11 cellular contexts compared by ENCODE assay signal in the genomic region with DNA sequence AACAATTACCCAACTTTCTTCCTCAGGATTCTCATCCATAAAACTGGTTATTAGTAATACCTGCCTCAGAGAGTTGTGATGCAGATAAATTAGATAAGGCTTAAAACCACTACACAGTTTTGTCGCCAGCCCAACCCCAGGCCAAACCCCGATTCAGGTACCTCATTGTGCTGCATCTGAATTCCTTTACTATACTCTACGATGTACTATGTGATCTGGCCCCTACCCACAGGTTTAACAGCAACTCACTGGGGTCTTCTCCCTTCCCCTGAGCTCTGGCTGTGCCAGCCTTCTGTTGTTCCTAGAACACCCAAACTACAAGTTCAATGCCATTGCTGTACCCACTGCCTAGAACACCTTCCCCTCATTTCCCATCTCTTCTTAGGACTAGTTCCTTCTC.
DNase-seq lines count a peak whose midpoint lies in the region; ATAC-seq and TF ChIP-seq lines count a peak whose summit lies in the region.
"Had no signal": no experiment of that assay in that cellular context is flagged by ENCODE, and none has a peak within 500 bp of the region (broad histone marks: within the 10 kb centered on the region; RNA-seq: fewer than 3 reads in every experiment).

No MANE protein-coding gene starts in this region.

- TF ChIP-seq POLR2A in Peyer's patch (IDR thresholded peaks at IDR 0.05), result no peak
- no peak for TF ChIP-seq POLR2A in vagina (IDR thresholded peaks at IDR 0.05)

- no peak for ATAC-seq in lower lobe of right lung

- TF ChIP-seq CTCF in mammary epithelial cell (conservative IDR thresholded peaks at IDR 0.05 in 1 of 2, IDR thresholded peaks at IDR 0.05 in 1 of 2; ENCODE audit: extremely low read depth in 1 of 2, insufficient read depth in 1 of 2, low read depth in 1 of 2, low read length in 2 of 2) (no peak), MCF 10A (IDR thresholded peaks at IDR 0.05; ENCODE audit: unreplicated experiment) (no peak), Peyer's patch (IDR thresholded peaks at IDR 0.05) (no peak), vagina (IDR thresholded peaks at IDR 0.05) (no peak), brain microvascular endothelial cell (IDR thresholded peaks at IDR 0.05; ENCODE audit: low read depth, low read length, missing control alignments) (no peak), lower lobe of right lung (IDR thresholded peaks at IDR 0.05) (no peak)

- no peak overlapping the region for H3K9ac ChIP-seq in mammary epithelial cell (ENCODE audit: insufficient read depth, low read length)

- intact Hi-C loops in mammary epithelial cell (cut with micrococcal nuclease), result loop anchor here (5.0 to 10.0 kb wide), 2 partner anchors 63 to 271 kb away; a partner anchor contains a TSS
- intact Hi-C loops in MCF 10A (cut with micrococcal nuclease), result loop anchor here (5.0 kb wide), 1 partner anchor 207 kb away; no protein-coding TSS in a partner anchor
- intact Hi-C loops in vagina (cut with DNase I), result no loop called here
- intact Hi-C loops in lower lobe of right lung (cut with DNase I), result no loop called here

- POLR2A ChIA-PET in MCF 10A (lab: Yijun Ruan, JAX), result interaction anchor here (0.6 to 1.9 kb wide), 5 partner anchors 18 to 207 kb away, joined by 3 to 6 read pairs (median 3); no protein-coding TSS in a partner anchor

- no TSS peak for BruUV-seq in mammary epithelial cell (replicated peaks; lab: Mats Ljungman, UMichigan)
- no TSS peak for BruUV-seq in MCF 10A (replicated peaks; lab: Mats Ljungman, UMichigan)

- H3K4me1 ChIP-seq in mammary epithelial cell (ENCODE audit: insufficient read depth, low read length), result peaks cover 11% of the 10 kb centered on the region
- H3K4me1 ChIP-seq in Peyer's patch, result peaks cover 0 to 17% (median 8%) of the 10 kb centered on the region in 4 donors
- peaks cover 22% of the 10 kb centered on the region for H3K4me1 ChIP-seq in effector memory CD4-positive, alpha-beta T cell (ENCODE audit: control insufficient read depth, insufficient read depth, low read length, poor library complexity, severe bottlenecking)
- H3K4me1 ChIP-seq in vagina, result peaks cover 9% of the 10 kb centered on the region
- H3K4me1 ChIP-seq in lower lobe of right lung, result peaks cover 22% of the 10 kb centered on the region

- H3K9me3 Mint-ChIP-seq in MCF 10A (ENCODE audit: unreplicated experiment), result no peaks in the 10 kb centered on the region

- H3K4me2 ChIP-seq in mammary epithelial cell (ENCODE audit: insufficient read depth, low read depth, low read length), result no peak overlapping the region

- H3K4me3 Mint-ChIP-seq in MCF 10A (ENCODE audit: unreplicated experiment), result no peak overlapping the region

- no peaks in the 10 kb centered on the region for H4K20me1 ChIP-seq in mammary epithelial cell (ENCODE audit: insufficient read depth, low read length)

- in situ Hi-C loops in mammary epithelial cell (cut with MboI; ENCODE audit: low sequenced_read_pairs in 2 of 2) (no loop called here), brain microvascular endothelial cell (cut with HindIII; ENCODE audit: low pct_ligation_motif_present, low sequenced_read_pairs) (no loop called here)

- dilution Hi-C loops in mammary epithelial cell (cut with HindIII; ENCODE audit: low sequenced_read_pairs), result no loop called here

- peaks cover 6% of the 10 kb centered on the region for H3K4me1 Mint-ChIP-seq in MCF 10A (ENCODE audit: insufficient read depth, unreplicated experiment)

- no peak overlapping the region for H2AFZ ChIP-seq in mammary epithelial cell (ENCODE audit: low read depth, low read length)

- H3K27ac Mint-ChIP-seq in MCF 10A (ENCODE audit: low read depth, unreplicated experiment), result no peak overlapping the region

- no peaks in the 10 kb centered on the region for H3K27me3 ChIP-seq in mammary epithelial cell (ENCODE audit: insufficient read depth, low read length)
- no peaks in the 10 kb centered on the region for H3K27me3 ChIP-seq in Peyer's patch
- H3K27me3 ChIP-seq in effector memory CD4-positive, alpha-beta T cell (replicated peaks; ENCODE audit: control insufficient read depth, insufficient read depth, low read length, poor library complexity, severe bottlenecking), result no peaks in the 10 kb centered on the region
- no peaks in the 10 kb centered on the region for H3K27me3 ChIP-seq in vagina
- no peaks in the 10 kb centered on the region for H3K27me3 ChIP-seq in brain microvascular endothelial cell (replicated peaks)
- no peaks in the 10 kb centered on the region for H3K27me3 ChIP-seq in lower lobe of right lung (ENCODE audit: low read depth)

- DNase-seq in mammary epithelial cell (peak; percentile 21), MCF 10A (ENCODE audit: unreplicated experiment) (no peak), Peyer's patch (no peak), vagina (ENCODE audit: extremely low spot score in 2 of 2) (no peak), brain microvascular endothelial cell (no peak), NCI-H1694 treated with DMSO at 0.1 percent for 48 hours (lab: John Stamatoyannopoulos, UW) (no peak), lower lobe of right lung (no peak)
- no peak for DNase-seq in effector memory CD4-positive, alpha-beta T cell
- DNase-seq: activated effector memory CD4-positive, alpha-beta T cell treated with Interleukin-2 at 50 U/mL for 16 hours; NCI-H524; SIG-M5 had no signal

- H3K9me3 ChIP-seq in mammary epithelial cell (replicated peaks; ENCODE audit: insufficient read depth, low read length), result no peaks in the 10 kb centered on the region
- no peaks in the 10 kb centered on the region for H3K9me3 ChIP-seq in Peyer's patch
- H3K9me3 ChIP-seq in effector memory CD4-positive, alpha-beta T cell (ENCODE audit: control insufficient read depth, low read length), result no peaks in the 10 kb centered on the region
- no peaks in the 10 kb centered on the region for H3K9me3 ChIP-seq in vagina
- peaks cover 12% of the 10 kb centered on the region for H3K9me3 ChIP-seq in lower lobe of right lung

- H3K27ac ChIP-seq in mammary epithelial cell (ENCODE audit: insufficient read depth, low read depth, low read length) (no peak overlapping the region), Peyer's patch (peak overlapping the region; percentile 31 to 66 (median 60)), vagina (peak overlapping the region; percentile 16), brain microvascular endothelial cell (no peak overlapping the region), lower lobe of right lung (no peak overlapping the region)
- peak overlapping the region; percentile 59 for H3K27ac ChIP-seq in effector memory CD4-positive, alpha-beta T cell (ENCODE audit: insufficient read depth, low read length, poor library complexity, severe bottlenecking)

- H3K4me3 ChIP-seq in mammary epithelial cell (replicated peaks in 1 of 3; ENCODE audit: insufficient read depth in 1 of 3, low read depth in 2 of 3, low read length in 3 of 3) (no peak overlapping the region), Peyer's patch (no peak overlapping the region), vagina (no peak overlapping the region), brain microvascular endothelial cell (ENCODE audit: low read depth, low read length) (no peak overlapping the region), lower lobe of right lung (no peak overlapping the region)
- H3K4me3 ChIP-seq in effector memory CD4-positive, alpha-beta T cell (ENCODE audit: insufficient read depth, low read depth, low read length, poor library complexity, severe bottlenecking), result peak overlapping the region; percentile 24

- peaks cover 5% of the 10 kb centered on the region for H3K36me3 Mint-ChIP-seq in MCF 10A (ENCODE audit: insufficient read depth, unreplicated experiment)

- peaks cover 64% of the 10 kb centered on the region for H3K79me2 ChIP-seq in mammary epithelial cell (ENCODE audit: insufficient read depth, low read length)

- H3K36me3 ChIP-seq in mammary epithelial cell (ENCODE audit: insufficient read depth, low read length) (no peaks in the 10 kb centered on the region), Peyer's patch (no peaks in the 10 kb centered on the region), vagina (no peaks in the 10 kb centered on the region), brain microvascular endothelial cell (replicated peaks) (no peaks in the 10 kb centered on the region), lower lobe of right lung (no peaks in the 10 kb centered on the region)
- no peaks in the 10 kb centered on the region for H3K36me3 ChIP-seq in effector memory CD4-positive, alpha-beta T cell (ENCODE audit: control insufficient read depth, insufficient read depth, low read length)

- CTCF ChIA-PET in mammary epithelial cell (lab: Charles Lee; ENCODE audit: low non-redundant PET), result interaction anchor here (0.6 kb wide), 1 partner anchor 207 kb away, joined by 3 read pairs; no protein-coding TSS in a partner anchor
- CTCF ChIA-PET in MCF 10A (lab: Yijun Ruan, JAX), result interaction anchor here (0.5 to 1.4 kb wide), 8 partner anchors 14 to 775 kb away, joined by 3 to 4 read pairs (median 3); no protein-coding TSS in a partner anchor

- H3K27me3 Mint-ChIP-seq in MCF 10A (ENCODE audit: insufficient read depth, unreplicated experiment), result no peaks in the 10 kb centered on the region

- WGBS in mammary epithelial cell (ENCODE audit: low coverage, missing lambda C conversion rate), result 89% methylated on average over 3 of the region's 3 CpGs

Comparison
In these comparisons a context has a peak if more than half of its experiments do, and no peak if none do; other contexts are left out.
1. H3K27ac ChIP-seq: peak in Peyer's patch (4 of 4), effector memory CD4-positive, alpha-beta T cell (single experiment) and vagina (single experiment); none in mammary epithelial cell (single experiment), brain microvascular endothelial cell (single experiment) and lower lobe of right lung (single experiment).
2. intact Hi-C loops: an anchor here in mammary epithelial cell (5.0 to 10.0 kb wide) and MCF 10A (5.0 kb wide); none called in vagina and lower lobe of right lung.